Comparison of ENCODE assay signal across 20 cellular contexts in the genomic region with DNA sequence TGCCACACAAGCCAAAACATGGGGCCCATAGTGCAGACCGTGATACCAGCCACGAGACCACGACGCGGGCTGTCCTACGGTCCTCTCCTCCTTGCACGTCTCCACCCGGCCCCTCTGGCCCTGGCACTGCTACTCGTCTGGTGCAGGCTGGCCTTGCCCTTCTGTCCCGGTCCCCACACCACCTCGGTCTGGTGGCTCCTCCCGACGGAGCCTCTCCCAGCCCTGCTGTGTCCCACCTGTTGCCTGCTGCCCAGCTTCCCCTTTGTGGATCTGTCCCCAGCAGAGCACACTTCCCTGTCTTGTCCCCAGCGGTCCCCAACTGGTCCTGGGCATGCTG. TPM values are rescaled to one million over a fixed set of nuclear protein-coding genes. Genes with fewer than 3 reads are reported as not detected.
DNase-seq lines count a peak whose midpoint lies in the region; ATAC-seq, FAIRE-seq and TF ChIP-seq lines count a peak whose summit lies in the region.
"Had no signal": no experiment of that assay in that cellular context is flagged by ENCODE, and none has a peak within 500 bp of the region (broad histone marks: within the 10 kb centered on the region; RNA-seq: fewer than 3 reads in every experiment).

No MANE protein-coding gene starts in this region.

- H3K4me1 Mint-ChIP-seq in endothelial cell (ENCODE audit: unreplicated experiment) (no peaks in the 10 kb centered on the region), neural progenitor cell (peaks cover 7% of the 10 kb centered on the region)
- H3K4me1 Mint-ChIP-seq in activated CD4-positive, alpha-beta T cell treated with anti-CD3 and anti-CD28 coated beads for 36 hours, result no peaks in the 10 kb centered on the region
- H3K4me1 Mint-ChIP-seq: CD4-positive, alpha-beta memory T cell had no signal

- peak; percentile 28 for DNase-seq in left ventricle myocardium superior
- no peak for DNase-seq in right atrium auricular region (ENCODE audit: low spot score)
- DNase-seq in K562 (ENCODE audit: extremely low read depth in 1 of 4, low spot score in 3 of 4), result no peak
- DNase-seq in endothelial cell (ENCODE audit: low spot score), result no peak
- DNase-seq in neural progenitor cell (ENCODE audit: low spot score), result no peak
- DNase-seq in activated CD4-positive, alpha-beta T cell treated with anti-CD3 and anti-CD28 coated beads for 36 hours, result no peak
- DNase-seq: C1 segment of cervical spinal cord, Calu3, COR-L47, DMS53, DND-41, GM23248, H7, HCEC 1CT had no signal

- WGBS in K562 (ENCODE audit: insufficient coverage, low coverage, missing lambda C conversion rate), result 3% methylated on average over 7 of the region's 14 CpGs

- intact Hi-C loops in left ventricle myocardium superior (cut with micrococcal nuclease), result no loop called here
- intact Hi-C loops in K562 (cut with micrococcal nuclease), result no loop called here
- intact Hi-C loops in activated CD4-positive, alpha-beta T cell treated with anti-CD3 and anti-CD28 coated beads for 36 hours (cut with DNase I, micrococcal nuclease), result no loop called here

- H3K4me3 Mint-ChIP-seq in endothelial cell (ENCODE audit: unreplicated experiment) (no peak overlapping the region), neural progenitor cell (no peak overlapping the region)
- no peak overlapping the region for H3K4me3 Mint-ChIP-seq in activated CD4-positive, alpha-beta T cell treated with anti-CD3 and anti-CD28 coated beads for 36 hours
- H3K4me3 Mint-ChIP-seq: CD4-positive, alpha-beta memory T cell had no signal

- no peaks in the 10 kb centered on the region for H3K9me1 ChIP-seq in K562 (ENCODE audit: control insufficient read depth, insufficient read depth, low read length)

- TF ChIP-seq CTCF in right atrium auricular region (IDR thresholded peaks at IDR 0.05), result no peak
- no peak for TF ChIP-seq CTCF in K562 (IDR thresholded peaks at IDR 0.05 in 2 of 3, conservative IDR thresholded peaks at IDR 0.05 in 1 of 3; ENCODE audit: insufficient read depth in 2 of 3, low read depth in 1 of 3, low read length in 3 of 3)
- no peak for TF ChIP-seq CTCF in endothelial cell (IDR thresholded peaks at IDR 0.05; ENCODE audit: unreplicated experiment)
- no peak for TF ChIP-seq CTCF in neural progenitor cell (IDR thresholded peaks at IDR 0.05)

- H3K27ac ChIP-seq in right atrium auricular region (no peak overlapping the region), K562 (ENCODE audit: extremely low read depth, low read depth, low read length) (no peak overlapping the region), neural progenitor cell (no peak overlapping the region)
- H3K27ac ChIP-seq: GM23248 had no signal

- no peak for FAIRE-seq in K562 (lab: Jason Lieb, UNC)
- FAIRE-seq: G401.6, GM12892, H1 had no signal

- H3K9me3 Mint-ChIP-seq in endothelial cell (ENCODE audit: unreplicated experiment) (no peaks in the 10 kb centered on the region), neural progenitor cell (no peaks in the 10 kb centered on the region)
- H3K9me3 Mint-ChIP-seq in activated CD4-positive, alpha-beta T cell treated with anti-CD3 and anti-CD28 coated beads for 36 hours (ENCODE audit: low read depth), result no peaks in the 10 kb centered on the region
- H3K9me3 Mint-ChIP-seq: CD4-positive, alpha-beta memory T cell had no signal

- H3K27ac Mint-ChIP-seq in endothelial cell (ENCODE audit: unreplicated experiment), result peak overlapping the region; percentile 57
- peak overlapping the region; percentile 21 for H3K27ac Mint-ChIP-seq in neural progenitor cell
- no peak overlapping the region for H3K27ac Mint-ChIP-seq in activated CD4-positive, alpha-beta T cell treated with anti-CD3 and anti-CD28 coated beads for 36 hours
- H3K27ac Mint-ChIP-seq: CD4-positive, alpha-beta memory T cell had no signal

- peaks cover 32% of the 10 kb centered on the region for H4K20me1 ChIP-seq in K562 (replicated peaks; ENCODE audit: control insufficient read depth, insufficient read depth, low read length)
- no peaks in the 10 kb centered on the region for H4K20me1 ChIP-seq in neural progenitor cell (ENCODE audit: low read depth)

- ATAC-seq in left ventricle myocardium superior (no peak), K562 (no peak), HG02610 (IDR thresholded peaks at IDR 0.05; ENCODE audit: unreplicated experiment) (no peak), GM21390 (IDR thresholded peaks at IDR 0.05; ENCODE audit: unreplicated experiment) (no peak)
- ATAC-seq in activated CD4-positive, alpha-beta T cell treated with anti-CD3 and anti-CD28 coated beads for 36 hours, result no peak

- no peak for TF ChIP-seq RAD21 in K562 (CRISPR knock-in tag; conservative IDR thresholded peaks at IDR 0.05 in 1 of 2, IDR thresholded peaks at IDR 0.05 in 1 of 2)

- CTCF ChIA-PET in K562 (lab: Yijun Ruan, JAX; ENCODE audit: low intra/inter-chr PET ratio), result no interaction called here
- CTCF ChIA-PET in activated CD4-positive, alpha-beta T cell treated with anti-CD3 and anti-CD28 coated beads for 36 hours (lab: Charles Lee), result no interaction called here

- H3K9ac ChIP-seq in K562 (ENCODE audit: insufficient read depth in 1 of 2, low read depth in 2 of 2, low read length in 2 of 2) (no peak overlapping the region), neural progenitor cell (no peak overlapping the region)
- H3K9ac ChIP-seq: GM23248 had no signal

- H3K36me3 Mint-ChIP-seq in endothelial cell (ENCODE audit: low read depth, unreplicated experiment), result no peaks in the 10 kb centered on the region
- no peaks in the 10 kb centered on the region for H3K36me3 Mint-ChIP-seq in neural progenitor cell
- no peaks in the 10 kb centered on the region for H3K36me3 Mint-ChIP-seq in activated CD4-positive, alpha-beta T cell treated with anti-CD3 and anti-CD28 coated beads for 36 hours (ENCODE audit: low read depth)
- H3K36me3 Mint-ChIP-seq: CD4-positive, alpha-beta memory T cell had no signal

- H2AFZ ChIP-seq in K562 (ENCODE audit: low read depth, low read length), result no peak overlapping the region
- H2AFZ ChIP-seq in neural progenitor cell (replicated peaks), result no peak overlapping the region
- H2AFZ ChIP-seq: GM23248 had no signal

- BruUV-seq in K562 (replicated peaks; lab: Mats Ljungman, UMichigan), result no TSS peak

- TF ChIP-seq POLR2A in K562 (conservative IDR thresholded peaks at IDR 0.05), result no peak

- H3K27me3 Mint-ChIP-seq in endothelial cell (ENCODE audit: unreplicated experiment) (peaks cover 9% of the 10 kb centered on the region), neural progenitor cell (ENCODE audit: insufficient read depth, low read depth) (peaks cover 7% of the 10 kb centered on the region)
- H3K27me3 Mint-ChIP-seq in activated CD4-positive, alpha-beta T cell treated with anti-CD3 and anti-CD28 coated beads for 36 hours, result no peaks in the 10 kb centered on the region
- H3K27me3 Mint-ChIP-seq: CD4-positive, alpha-beta memory T cell had no signal

- TF ChIP-seq EP300 in K562 (IDR thresholded peaks at IDR 0.05; ENCODE audit: low read length), result no peak

- H3K79me2 ChIP-seq in K562 (ENCODE audit: control insufficient read depth, insufficient read depth, low read length), result no peaks in the 10 kb centered on the region
- no peaks in the 10 kb centered on the region for H3K79me2 ChIP-seq in neural progenitor cell (ENCODE audit: low read depth)

- no peak overlapping the region for H3K4me2 ChIP-seq in K562 (ENCODE audit: insufficient read depth, low read length)
- no peak overlapping the region for H3K4me2 ChIP-seq in neural progenitor cell

- H3K9me3 ChIP-seq in right atrium auricular region (no peaks in the 10 kb centered on the region), K562 (replicated peaks; ENCODE audit: control insufficient read depth, insufficient read depth, low read depth, low read length) (no peaks in the 10 kb centered on the region), neural progenitor cell (ENCODE audit: low read depth) (no peaks in the 10 kb centered on the region)

- H3K4me1 ChIP-seq in right atrium auricular region, result no peaks in the 10 kb centered on the region
- H3K4me1 ChIP-seq in K562 (replicated peaks in 1 of 2; ENCODE audit: control insufficient read depth in 2 of 2, insufficient read depth in 2 of 2, low read length in 2 of 2), result peaks cover 0 to 63% of the 10 kb centered on the region in 2 experiments; a peak in 2 of 5 replicates
- no peaks in the 10 kb centered on the region for H3K4me1 ChIP-seq in neural progenitor cell

- no peaks in the 10 kb centered on the region for H3F3A ChIP-seq in neural progenitor cell (ENCODE audit: low read depth)

- POLR2A ChIA-PET in K562 (lab: Yijun Ruan, JAX), result interaction anchor here (1.2 kb wide), 1 partner anchor 11 kb away, joined by 3 read pairs; no protein-coding TSS in a partner anchor
- POLR2A ChIA-PET in activated CD4-positive, alpha-beta T cell treated with anti-CD3 and anti-CD28 coated beads for 36 hours (lab: Charles Lee), result no interaction called here

- in situ Hi-C loops in K562 (cut with MboI), result no loop called here

- no peaks in the 10 kb centered on the region for H3K36me3 ChIP-seq in right atrium auricular region
- H3K36me3 ChIP-seq in K562 (ENCODE audit: control insufficient read depth, insufficient read depth, low read length), result no peaks in the 10 kb centered on the region
- no peaks in the 10 kb centered on the region for H3K36me3 ChIP-seq in neural progenitor cell

- no peaks in the 10 kb centered on the region for H3K27me3 ChIP-seq in right atrium auricular region
- H3K27me3 ChIP-seq in K562 (ENCODE audit: control insufficient read depth in 2 of 2, insufficient read depth in 2 of 2, low read length in 2 of 2), result peaks cover 88 to 95% of the 10 kb centered on the region in 2 experiments; a peak in 4 of 5 replicates
- no peaks in the 10 kb centered on the region for H3K27me3 ChIP-seq in neural progenitor cell

- H3K4me3 ChIP-seq in right atrium auricular region (no peak overlapping the region), K562 (no peak overlapping the region), neural progenitor cell (no peak overlapping the region)
- H3K4me3 ChIP-seq: GM23248 had no signal

RNA-seq across cellular contexts. Expression of a gene that starts 50.5 kb away (rescaled TPM):
- total RNA-seq in left ventricle myocardium superior (5.3 TPM), right atrium auricular region (1 to 10 TPM; 2.2 to 3.8 TPM), K562 (2014; rRNA removed) (6.1 and 9.3 TPM in 2 replicates), K562 (2014; rRNA removed; fragmentation: Illumina TruSeq; extraction: Trizol) (2.3 and 2.9 TPM in 2 replicates), K562 (2015; rRNA removed; fragmentation: Illumina TruSeq; extraction: Trizol) (4.7 and 5.5 TPM in 2 replicates), K562 (2021) (5.1 and 7.6 TPM in 2 replicates), endothelial cell (ENCODE audit: unreplicated experiment) (12.1 TPM), neural progenitor cell (ENCODE audit: low replicate concordance) (7.0 and 15.5 TPM in 2 replicates)
- 24.9 and 49.4 TPM in 2 replicates for total RNA-seq in K562 (2011; cell fraction: chromatin; rRNA removed; ENCODE audit: low replicate concordance)
- 26.6 and 36.7 TPM in 2 replicates for total RNA-seq in K562 (2011; cell fraction: nucleolus; rRNA removed)
- 26.9 and 29.6 TPM in 2 replicates for total RNA-seq in K562 (2011; cell fraction: nucleoplasm; rRNA removed)
- polyA plus RNA-seq in K562 (2011; rRNA removed) (3.9 and 4.4 TPM in 2 replicates), K562 (2014; fragmentation: Illumina TruSeq; extraction: Trizol) (1.8 and 2.7 TPM in 2 replicates), K562 (2014; fragmentation: Nextera tagmentation; extraction: Ambion mirVana) (under 1 TPM; 0.24 to 0.35 TPM), K562 (2014; rRNA removed) (4.2 and 5.8 TPM in 2 replicates)
- 4.3 and 4.7 TPM in 2 replicates for polyA plus RNA-seq in K562 (2011; cell fraction: cytosol; rRNA removed)
- polyA plus RNA-seq in K562 (2011; cell fraction: nucleus; rRNA removed), result 10.6 and 16.9 TPM in 2 replicates
- polyA plus RNA-seq in K562 (2012), result 3.6 and 6.3 TPM in 2 replicates
- 5.5 and 9.6 TPM in 2 replicates for polyA minus RNA-seq in K562 (2011; rRNA and poly(A)+ RNA removed)
- 4.8 and 5.6 TPM in 2 replicates for polyA minus RNA-seq in K562 (2011; cell fraction: cytosol; rRNA and poly(A)+ RNA removed)
- 11.7 and 12.0 TPM in 2 replicates for polyA minus RNA-seq in K562 (2011; cell fraction: nucleus; rRNA and poly(A)+ RNA removed)
- 1 to 10 TPM; 5.1 to 6.1 TPM for total RNA-seq in activated CD4-positive, alpha-beta T cell treated with anti-CD3 and anti-CD28 coated beads for 36 hours

RNA-seq across cellular contexts. Expression of a gene that starts 50.8 kb away (rescaled TPM):
- 98.1 TPM for total RNA-seq in left ventricle myocardium superior
- total RNA-seq in right atrium auricular region, result 10 to 100 TPM; 38.8 to 47.2 TPM
- 270 and 338 TPM in 2 replicates for total RNA-seq in K562 (2011; cell fraction: chromatin; rRNA removed; ENCODE audit: low replicate concordance)
- 175 and 181 TPM in 2 replicates for total RNA-seq in K562 (2011; cell fraction: nucleolus; rRNA removed)
- 289 and 345 TPM in 2 replicates for total RNA-seq in K562 (2011; cell fraction: nucleoplasm; rRNA removed)
- total RNA-seq in K562 (2014; rRNA removed), result 63.1 and 109 TPM in 2 replicates
- 183 and 211 TPM in 2 replicates for total RNA-seq in K562 (2014; rRNA removed; fragmentation: Illumina TruSeq; extraction: Trizol)
- 146 and 153 TPM in 2 replicates for total RNA-seq in K562 (2015; rRNA removed; fragmentation: Illumina TruSeq; extraction: Trizol)
- total RNA-seq in K562 (2021), result 219 and 235 TPM in 2 replicates
- polyA plus RNA-seq in K562 (2011; rRNA removed), result 316 and 354 TPM in 2 replicates
- polyA plus RNA-seq in K562 (2011; cell fraction: cytosol; rRNA removed), result 218 and 437 TPM in 2 replicates
- polyA plus RNA-seq in K562 (2011; cell fraction: nucleus; rRNA removed), result 267 and 372 TPM in 2 replicates
- 133 and 293 TPM in 2 replicates for polyA plus RNA-seq in K562 (2012)
- 299 and 323 TPM in 2 replicates for polyA plus RNA-seq in K562 (2014; fragmentation: Illumina TruSeq; extraction: Trizol)
- polyA plus RNA-seq in K562 (2014; fragmentation: Nextera tagmentation; extraction: Ambion mirVana), result 10 to 100 TPM; 19.6 to 34.5 TPM
- polyA plus RNA-seq in K562 (2014; rRNA removed), result 216 and 249 TPM in 2 replicates
- 304 and 371 TPM in 2 replicates for polyA minus RNA-seq in K562 (2011; rRNA and poly(A)+ RNA removed)
- polyA minus RNA-seq in K562 (2011; cell fraction: cytosol; rRNA and poly(A)+ RNA removed), result 79.7 and 109 TPM in 2 replicates
- 23.0 and 33.4 TPM in 2 replicates for polyA minus RNA-seq in K562 (2011; cell fraction: nucleus; rRNA and poly(A)+ RNA removed)
- 141 TPM for total RNA-seq in endothelial cell (ENCODE audit: unreplicated experiment)
- 39.1 and 42.5 TPM in 2 replicates for total RNA-seq in neural progenitor cell (ENCODE audit: low replicate concordance)
- total RNA-seq in activated CD4-positive, alpha-beta T cell treated with anti-CD3 and anti-CD28 coated beads for 36 hours, result 100 to 1,000 TPM; 146 to 152 TPM
